1 cellular context compared by ENCODE assay signal in the genomic region with DNA sequence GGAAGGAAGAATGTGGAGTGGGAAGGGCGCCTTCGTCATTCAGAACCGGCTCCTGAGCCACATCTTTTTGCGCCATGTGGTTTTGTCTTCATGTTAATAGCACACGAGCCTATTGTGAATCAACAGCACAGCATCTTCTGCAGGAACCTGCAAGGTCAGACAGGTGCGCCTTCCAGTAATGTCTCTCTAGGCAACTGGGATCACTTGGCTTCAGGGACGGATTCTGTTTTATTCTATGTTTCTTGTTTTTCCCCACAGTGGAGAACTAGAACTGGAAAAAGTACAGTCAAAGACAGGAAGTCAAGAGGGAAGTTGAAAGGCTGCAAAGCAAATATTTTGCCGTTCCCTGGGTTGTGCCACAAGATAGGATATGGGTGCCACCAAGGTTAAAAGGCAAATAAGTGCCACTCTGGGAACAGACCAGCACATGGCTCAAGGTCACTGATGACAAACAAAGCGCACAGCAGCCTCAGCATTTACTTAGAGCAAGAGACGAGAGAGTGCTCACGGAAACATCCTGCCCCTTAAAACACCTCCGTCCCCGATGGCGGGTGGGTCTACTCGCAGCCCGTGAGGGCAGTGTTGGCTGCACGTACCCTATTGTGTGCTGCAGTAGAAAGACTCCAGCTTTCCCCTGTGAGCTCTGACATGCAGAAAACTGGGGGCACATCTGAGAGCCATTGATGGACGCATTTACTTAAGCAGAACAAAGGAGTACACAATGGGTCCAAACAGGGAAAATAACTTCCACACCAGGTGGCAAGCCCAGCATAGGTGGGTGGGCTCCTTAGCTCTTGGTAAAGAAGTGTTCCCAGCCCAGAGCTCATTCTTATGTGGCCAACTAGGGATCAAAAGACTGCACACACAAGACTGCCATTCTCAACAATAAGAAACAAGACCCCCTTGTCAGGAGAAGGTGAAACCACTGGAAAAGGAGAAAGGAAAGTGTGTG.
TF ChIP-seq lines count a peak whose summit lies in the region.

No MANE protein-coding gene starts in this region.

TF ChIP-seq in GM23338, 12 proteins besides CTCF, POLR2A, EP300 and RAD21 (continued from another document):
- TF ChIP-seq, protein P1, sequence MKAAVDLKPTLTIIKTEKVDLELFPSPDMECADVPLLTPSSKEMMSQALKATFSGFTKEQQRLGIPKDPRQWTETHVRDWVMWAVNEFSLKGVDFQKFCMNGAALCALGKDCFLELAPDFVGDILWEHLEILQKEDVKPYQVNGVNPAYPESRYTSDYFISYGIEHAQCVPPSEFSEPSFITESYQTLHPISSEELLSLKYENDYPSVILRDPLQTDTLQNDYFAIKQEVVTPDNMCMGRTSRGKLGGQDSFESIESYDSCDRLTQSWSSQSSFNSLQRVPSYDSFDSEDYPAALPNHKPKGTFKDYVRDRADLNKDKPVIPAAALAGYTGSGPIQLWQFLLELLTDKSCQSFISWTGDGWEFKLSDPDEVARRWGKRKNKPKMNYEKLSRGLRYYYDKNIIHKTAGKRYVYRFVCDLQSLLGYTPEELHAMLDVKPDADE (IDR thresholded peaks at IDR 0.05) = no peak
- no peak for TF ChIP-seq JUNB (IDR thresholded peaks at IDR 0.05; ENCODE audit: unreplicated experiment)
- TF ChIP-seq CREB1 (CRISPR knock-in tag; IDR thresholded peaks at IDR 0.05; ENCODE audit: low read depth) = no peak
- no peak for TF ChIP-seq ZNF114 (CRISPR knock-in tag; IDR thresholded peaks at IDR 0.05)
- no peak for TF ChIP-seq STAT1 (IDR thresholded peaks at IDR 0.05; ENCODE audit: unreplicated experiment)
- TF ChIP-seq EZH2 (IDR thresholded peaks at IDR 0.05; ENCODE audit: low read depth, unreplicated experiment) = no peak
- TF ChIP-seq EZH2phosphoT487 (IDR thresholded peaks at IDR 0.05; ENCODE audit: unreplicated experiment) = no peak
- TF ChIP-seq, protein P2, sequence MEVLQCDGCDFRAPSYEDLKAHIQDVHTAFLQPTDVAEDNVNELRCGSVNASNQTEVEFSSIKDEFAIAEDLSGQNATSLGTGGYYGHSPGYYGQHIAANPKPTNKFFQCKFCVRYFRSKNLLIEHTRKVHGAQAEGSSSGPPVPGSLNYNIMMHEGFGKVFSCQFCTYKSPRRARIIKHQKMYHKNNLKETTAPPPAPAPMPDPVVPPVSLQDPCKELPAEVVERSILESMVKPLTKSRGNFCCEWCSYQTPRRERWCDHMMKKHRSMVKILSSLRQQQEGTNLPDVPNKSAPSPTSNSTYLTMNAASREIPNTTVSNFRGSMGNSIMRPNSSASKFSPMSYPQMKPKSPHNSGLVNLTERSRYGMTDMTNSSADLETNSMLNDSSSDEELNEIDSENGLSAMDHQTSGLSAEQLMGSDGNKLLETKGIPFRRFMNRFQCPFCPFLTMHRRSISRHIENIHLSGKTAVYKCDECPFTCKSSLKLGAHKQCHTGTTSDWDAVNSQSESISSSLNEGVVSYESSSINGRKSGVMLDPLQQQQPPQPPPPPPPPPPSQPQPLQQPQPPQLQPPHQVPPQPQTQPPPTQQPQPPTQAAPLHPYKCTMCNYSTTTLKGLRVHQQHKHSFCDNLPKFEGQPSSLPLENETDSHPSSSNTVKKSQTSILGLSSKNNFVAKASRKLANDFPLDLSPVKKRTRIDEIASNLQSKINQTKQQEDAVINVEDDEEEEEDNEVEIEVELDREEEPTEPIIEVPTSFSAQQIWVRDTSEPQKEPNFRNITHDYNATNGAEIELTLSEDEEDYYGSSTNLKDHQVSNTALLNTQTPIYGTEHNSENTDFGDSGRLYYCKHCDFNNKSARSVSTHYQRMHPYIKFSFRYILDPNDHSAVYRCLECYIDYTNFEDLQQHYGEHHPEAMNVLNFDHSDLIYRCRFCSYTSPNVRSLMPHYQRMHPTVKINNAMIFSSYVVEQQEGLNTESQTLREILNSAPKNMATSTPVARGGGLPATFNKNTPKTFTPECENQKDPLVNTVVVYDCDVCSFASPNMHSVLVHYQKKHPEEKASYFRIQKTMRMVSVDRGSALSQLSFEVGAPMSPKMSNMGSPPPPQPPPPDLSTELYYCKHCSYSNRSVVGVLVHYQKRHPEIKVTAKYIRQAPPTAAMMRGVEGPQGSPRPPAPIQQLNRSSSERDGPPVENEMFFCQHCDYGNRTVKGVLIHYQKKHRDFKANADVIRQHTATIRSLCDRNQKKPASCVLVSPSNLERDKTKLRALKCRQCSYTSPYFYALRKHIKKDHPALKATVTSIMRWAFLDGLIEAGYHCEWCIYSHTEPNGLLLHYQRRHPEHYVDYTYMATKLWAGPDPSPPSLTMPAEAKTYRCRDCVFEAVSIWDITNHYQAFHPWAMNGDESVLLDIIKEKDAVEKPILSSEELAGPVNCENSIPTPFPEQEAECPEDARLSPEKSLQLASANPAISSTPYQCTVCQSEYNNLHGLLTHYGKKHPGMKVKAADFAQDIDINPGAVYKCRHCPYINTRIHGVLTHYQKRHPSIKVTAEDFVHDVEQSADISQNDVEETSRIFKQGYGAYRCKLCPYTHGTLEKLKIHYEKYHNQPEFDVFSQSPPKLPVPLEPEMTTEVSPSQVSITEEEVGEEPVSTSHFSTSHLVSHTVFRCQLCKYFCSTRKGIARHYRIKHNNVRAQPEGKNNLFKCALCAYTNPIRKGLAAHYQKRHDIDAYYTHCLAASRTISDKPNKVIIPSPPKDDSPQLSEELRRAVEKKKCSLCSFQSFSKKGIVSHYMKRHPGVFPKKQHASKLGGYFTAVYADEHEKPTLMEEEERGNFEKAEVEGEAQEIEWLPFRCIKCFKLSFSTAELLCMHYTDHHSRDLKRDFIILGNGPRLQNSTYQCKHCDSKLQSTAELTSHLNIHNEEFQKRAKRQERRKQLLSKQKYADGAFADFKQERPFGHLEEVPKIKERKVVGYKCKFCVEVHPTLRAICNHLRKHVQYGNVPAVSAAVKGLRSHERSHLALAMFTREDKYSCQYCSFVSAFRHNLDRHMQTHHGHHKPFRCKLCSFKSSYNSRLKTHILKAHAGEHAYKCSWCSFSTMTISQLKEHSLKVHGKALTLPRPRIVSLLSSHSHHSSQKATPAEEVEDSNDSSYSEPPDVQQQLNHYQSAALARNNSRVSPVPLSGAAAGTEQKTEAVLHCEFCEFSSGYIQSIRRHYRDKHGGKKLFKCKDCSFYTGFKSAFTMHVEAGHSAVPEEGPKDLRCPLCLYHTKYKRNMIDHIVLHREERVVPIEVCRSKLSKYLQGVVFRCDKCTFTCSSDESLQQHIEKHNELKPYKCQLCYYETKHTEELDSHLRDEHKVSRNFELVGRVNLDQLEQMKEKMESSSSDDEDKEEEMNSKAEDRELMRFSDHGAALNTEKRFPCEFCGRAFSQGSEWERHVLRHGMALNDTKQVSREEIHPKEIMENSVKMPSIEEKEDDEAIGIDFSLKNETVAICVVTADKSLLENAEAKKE (CRISPR knock-in tag; IDR thresholded peaks at IDR 0.05) = no peak
